In genomic region chr2:8314063-8314462, GRCh38 we compare ENCODE assay signal across 20 cellular contexts.
DNase-seq lines count a peak whose midpoint lies in the region; ATAC-seq and TF ChIP-seq lines count a peak whose summit lies in the region.
"Had no signal": no experiment of that assay in that cellular context is flagged by ENCODE, and none has a peak within 500 bp of the region (broad histone marks: within the 10 kb centered on the region; RNA-seq: fewer than 3 reads in every experiment).

No MANE protein-coding gene starts in this region.

- no peaks in the 10 kb centered on the region for H4K20me1 ChIP-seq in OCI-LY7 (ENCODE audit: insufficient read depth, low read length)

- POLR2A ChIA-PET in OCI-LY7 (lab: Charles Lee) (interaction anchor here (0.6 to 2.4 kb wide), 12 partner anchors 8 to 367 kb away, joined by 3 to 11 read pairs (median 4); partner anchors contain the start of gene ID2), MCF 10A (lab: Yijun Ruan, JAX) (no interaction called here)

- no peak for TF ChIP-seq POLR2A in erythroblast (IDR thresholded peaks at IDR 0.05; ENCODE audit: low read length)

- H3K4me1 Mint-ChIP-seq in type B pancreatic cell (ENCODE audit: unreplicated experiment) = peaks cover 23% of the 10 kb centered on the region
- H3K4me1 Mint-ChIP-seq in MCF 10A (ENCODE audit: insufficient read depth, unreplicated experiment) = peaks cover 6% of the 10 kb centered on the region

- intact Hi-C loops in Right ventricle myocardium inferior (cut with DNase I) (no loop called here), right cardiac atrium (cut with DNase I) (no loop called here), OCI-LY7 (cut with micrococcal nuclease; ENCODE audit: unreplicated experiment) (loop anchor here (5.0 kb wide), 1 partner anchor 313 kb away; no protein-coding TSS in a partner anchor), MCF 10A (cut with micrococcal nuclease) (no loop called here)

- H3K9me3 ChIP-seq in right cardiac atrium (ENCODE audit: control insufficient read depth, low read length) = no peaks in the 10 kb centered on the region
- no peaks in the 10 kb centered on the region for H3K9me3 ChIP-seq in OCI-LY7 (ENCODE audit: low read length)
- H3K9me3 ChIP-seq: A549, colonic mucosa, stomach had no signal

- TF ChIP-seq CTCF in OCI-LY7 (conservative IDR thresholded peaks at IDR 0.05; ENCODE audit: low read length) (no peak), type B pancreatic cell (conservative IDR thresholded peaks at IDR 0.05) (no peak), MCF 10A (IDR thresholded peaks at IDR 0.05; ENCODE audit: unreplicated experiment) (no peak)

- H2AFZ ChIP-seq in OCI-LY7 (ENCODE audit: low read length) = peak overlapping the region; percentile 7; the same call in 1 of the 2 replicates
- H2AFZ ChIP-seq: GM23338 had no signal

- no peaks in the 10 kb centered on the region for H3K9me2 ChIP-seq in OCI-LY7 (ENCODE audit: insufficient read depth, low read length)

- peaks cover 3% of the 10 kb centered on the region for H3K36me3 Mint-ChIP-seq in type B pancreatic cell
- H3K36me3 Mint-ChIP-seq in MCF 10A (ENCODE audit: insufficient read depth, unreplicated experiment) = no peaks in the 10 kb centered on the region

- no peak overlapping the region for H3K27ac ChIP-seq in right cardiac atrium (ENCODE audit: low read length)
- peak overlapping the region; percentile 47 for H3K27ac ChIP-seq in OCI-LY7 (ENCODE audit: low read depth, low read length, poor library complexity, severe bottlenecking)
- H3K27ac ChIP-seq: A549, colonic mucosa, epithelial cell of prostate, stomach had no signal

- DNase-seq in Right ventricle myocardium inferior (ENCODE audit: missing footprints) (no peak), right cardiac atrium (no peak), OCI-LY7 (ENCODE audit: low spot score) (no peak), erythroblast (lab: John Stamatoyannopoulos, UW) (peak; percentile 61 to 64), type B pancreatic cell (ENCODE audit: extremely low spot score, unreplicated experiment) (no peak), MCF 10A (ENCODE audit: unreplicated experiment) (no peak), NCI-H524 (lab: John Stamatoyannopoulos, UW) (no peak)
- DNase-seq: activated naive CD4-positive, alpha-beta T cell treated with anti-CD3 and anti-CD28 coated beads, Interleukin-2, amount 50 U/mL, for 16 hours; activated T-cell treated with anti-CD3 and anti-CD28 coated beads for 4 hours; CD4-positive, alpha-beta T cell; colonic mucosa; DND-41; naive thymus-derived CD8-positive, alpha-beta T cell; NCI-H2081; NCI-H526 treated with DMSO at 0.1 percent for 48 hours; stomach had no signal

- H3K4me2 ChIP-seq in OCI-LY7 (ENCODE audit: low read length) = peak overlapping the region; percentile 49
- H3K4me2 ChIP-seq: A549, GM23338 had no signal

- peaks cover 3% of the 10 kb centered on the region for H3K9me3 Mint-ChIP-seq in type B pancreatic cell
- H3K9me3 Mint-ChIP-seq in MCF 10A (ENCODE audit: unreplicated experiment) = peaks cover 15% of the 10 kb centered on the region
- H3K9me3 Mint-ChIP-seq: CD4-positive, alpha-beta T cell had no signal

- no peaks in the 10 kb centered on the region for H3K79me2 ChIP-seq in OCI-LY7 (ENCODE audit: insufficient read depth, low read depth, low read length)

- H3K27me3 Mint-ChIP-seq in type B pancreatic cell = peaks cover 4% of the 10 kb centered on the region
- H3K27me3 Mint-ChIP-seq in MCF 10A (ENCODE audit: insufficient read depth, unreplicated experiment) = no peaks in the 10 kb centered on the region
- H3K27me3 Mint-ChIP-seq: CD4-positive, alpha-beta T cell had no signal

- WGBS in right cardiac atrium = 89% methylated on average over 3 of the region's 3 CpGs

- H3K27ac Mint-ChIP-seq in type B pancreatic cell = no peak overlapping the region
- H3K27ac Mint-ChIP-seq in MCF 10A (ENCODE audit: low read depth, unreplicated experiment) = no peak overlapping the region
- H3K27ac Mint-ChIP-seq: CD4-positive, alpha-beta T cell; GM23338 had no signal

- H3K4me3 ChIP-seq in right cardiac atrium (ENCODE audit: low read length) = no peak overlapping the region
- H3K4me3 ChIP-seq in OCI-LY7 (ENCODE audit: low read depth, low read length, poor library complexity, severe bottlenecking) = no peak overlapping the region
- H3K4me3 ChIP-seq: A549, colonic mucosa, GM23338, stomach had no signal

- peak; percentile 48 for ATAC-seq in Right ventricle myocardium inferior
- no peak for ATAC-seq in right cardiac atrium
- no peak for ATAC-seq in GM21825 (IDR thresholded peaks at IDR 0.05; ENCODE audit: unreplicated experiment)
- ATAC-seq: A549; GM23338; naive thymus-derived CD8-positive, alpha-beta T cell had no signal

- H3K4me1 ChIP-seq in right cardiac atrium (ENCODE audit: control insufficient read depth, insufficient read depth, low read length) (peaks cover 2% of the 10 kb centered on the region), OCI-LY7 (ENCODE audit: insufficient read depth, low read length, poor library complexity, severe bottlenecking) (peaks cover 56% of the 10 kb centered on the region)
- H3K4me1 ChIP-seq: colonic mucosa had no signal

- no peaks in the 10 kb centered on the region; the same call in 1 of the 2 replicates for H3K36me3 ChIP-seq in OCI-LY7 (ENCODE audit: insufficient read depth, low read length)
- H3K36me3 ChIP-seq: colonic mucosa, stomach had no signal

- no TSS peak for BruUV-seq in OCI-LY7 (replicated peaks; lab: Mats Ljungman, UMichigan)
- no TSS peak for BruUV-seq in MCF 10A (replicated peaks; lab: Mats Ljungman, UMichigan)

- H3K4me3 Mint-ChIP-seq in type B pancreatic cell (peak overlapping the region; percentile 4), MCF 10A (ENCODE audit: unreplicated experiment) (no peak overlapping the region)
- H3K4me3 Mint-ChIP-seq: CD4-positive, alpha-beta T cell; GM23338; naive thymus-derived CD8-positive, alpha-beta T cell had no signal

- CTCF ChIA-PET in OCI-LY7 (lab: Charles Lee; ENCODE audit: unreplicated experiment) = interaction anchor here (0.5 to 0.8 kb wide), 4 partner anchors 10 to 1796 kb away, joined by 3 read pairs; no protein-coding TSS in a partner anchor
- CTCF ChIA-PET in MCF 10A (lab: Yijun Ruan, JAX) = interaction anchor here (0.5 kb wide), 1 partner anchor 1231 kb away, joined by 3 read pairs; no protein-coding TSS in a partner anchor

- H3K27me3 ChIP-seq in right cardiac atrium (ENCODE audit: control insufficient read depth, insufficient read depth) = no peaks in the 10 kb centered on the region
- H3K27me3 ChIP-seq: colonic mucosa, stomach had no signal

Comparison
In these comparisons a context has a peak if more than half of its experiments do, and no peak if none do; other contexts are left out.
1. DNase-seq: peak in erythroblast (2 of 2); none in Right ventricle myocardium inferior (single experiment), right cardiac atrium (0 of 3), OCI-LY7 (single experiment), type B pancreatic cell (single experiment), MCF 10A (single experiment) and NCI-H524 (0 of 2).